32 cellular contexts compared by ENCODE assay signal in the genomic region with DNA sequence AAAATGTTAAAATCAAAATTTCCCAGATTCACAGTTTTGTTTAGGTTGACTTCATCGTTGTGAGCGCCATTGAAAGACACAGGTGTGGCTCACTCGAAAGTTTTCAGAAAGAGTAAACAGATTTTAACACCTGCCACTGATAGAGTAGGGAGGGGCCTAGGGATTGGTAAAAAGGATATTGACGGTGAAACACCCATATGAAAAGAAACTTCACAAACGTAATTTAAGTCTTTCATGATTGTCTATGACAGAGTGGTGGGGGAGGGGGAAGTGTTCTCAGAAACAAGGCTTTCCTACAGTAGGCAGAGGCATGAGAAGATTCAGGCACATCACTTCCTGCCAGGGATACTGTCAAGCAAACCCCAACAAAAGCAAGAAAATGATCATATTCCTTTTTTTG.
A peak's percentile ranks its signal among the peaks of the same experiment; 100 is the strongest.
DNase-seq lines count a peak whose midpoint lies in the region; ATAC-seq and TF ChIP-seq lines count a peak whose summit lies in the region.
"Had no signal": no experiment of that assay in that cellular context is flagged by ENCODE, and none has a peak within 500 bp of the region (broad histone marks: within the 10 kb centered on the region; RNA-seq: fewer than 3 reads in every experiment).

No MANE protein-coding gene starts in this region.

- H3K9me3 ChIP-seq in esophagus squamous epithelium (no peaks in the 10 kb centered on the region), smooth muscle cell (replicated peaks; ENCODE audit: low read depth) (no peaks in the 10 kb centered on the region)
- H3K9me3 ChIP-seq: BLaER1, gastroesophageal sphincter, spleen, upper lobe of left lung had no signal

- no peaks in the 10 kb centered on the region for H3K27me3 ChIP-seq in esophagus squamous epithelium
- no peaks in the 10 kb centered on the region for H3K27me3 ChIP-seq in smooth muscle cell (ENCODE audit: low read depth)
- H3K27me3 ChIP-seq: BLaER1, gastroesophageal sphincter, hepatocyte, spleen, upper lobe of left lung had no signal

- TF ChIP-seq CTCF in activated CD8-positive, alpha-beta T cell treated with anti-CD3 and anti-CD28 coated beads for 36 hours (IDR thresholded peaks at IDR 0.05): no peak
- TF ChIP-seq CTCF in esophagus squamous epithelium (IDR thresholded peaks at IDR 0.05) (no peak), smooth muscle cell (IDR thresholded peaks at IDR 0.05; ENCODE audit: borderline replicate concordance, insufficient read depth, poor library complexity, severe bottlenecking) (no peak)

- peak; percentile 54 for DNase-seq in activated CD8-positive, alpha-beta T cell treated with anti-CD3 and anti-CD28 coated beads for 36 hours
- no peak for DNase-seq in activated CD8-positive, alpha-beta T cell treated with anti-CD3 and anti-CD28 coated beads, Interleukin-2, amount 10 ng/mL, durations not matched to agents 7 days and 5 days
- DNase-seq in NCI-H146 treated with DMSO at 0.1 percent for 48 hours (lab: John Stamatoyannopoulos, UW; ENCODE audit: unreplicated experiment) (peak; percentile 48), esophagus squamous epithelium (lab: John Stamatoyannopoulos, UW) (no peak), smooth muscle cell (lab: John Stamatoyannopoulos, UW; ENCODE audit: unreplicated experiment) (no peak)
- DNase-seq in activated effector memory CD4-positive, alpha-beta T cell treated with anti-CD3 and anti-CD28 coated beads, Interleukin-2, amount 50 U/mL, for 16 hours: no peak
- DNase-seq: activated CD4-positive, alpha-beta T cell treated with anti-CD3 and anti-CD28 coated beads, Interleukin-2, amount 50 U/mL, for 1 hour; activated CD8-positive, alpha-beta memory T cell treated with anti-CD3 and anti-CD28 coated beads, Interleukin-2, amount 50 U/mL, for 4 hours; Calu3; DND-41; GM23248; left cardiac atrium; NCI-H1048; NCI-H2081; NCI-H510A; NK-92 treated with Interleukin-12 subunit alpha and Interleukin-12 subunit beta, amount 100 ng/mL, for 24 hours; PC-9; posterior cingulate gyrus; right cardiac atrium; SHP77 treated with DMSO at 0.1 percent for 48 hours; spleen; stimulated activated CD4-positive, alpha-beta T cell treated with anti-CD3 and anti-CD28 coated beads, Interleukin-2, amount 100 ng/mL, for 48 hours; substantia nigra; upper lobe of left lung had no signal

- peaks cover 17% of the 10 kb centered on the region for H3K4me1 Mint-ChIP-seq in activated CD8-positive, alpha-beta T cell treated with anti-CD3 and anti-CD28 coated beads for 36 hours (ENCODE audit: low read depth)
- peaks cover 14% of the 10 kb centered on the region for H3K4me1 Mint-ChIP-seq in activated CD8-positive, alpha-beta T cell treated with anti-CD3 and anti-CD28 coated beads, Interleukin-2, amount 10 ng/mL, durations not matched to agents 7 days and 5 days (ENCODE audit: low read depth)
- H3K4me1 Mint-ChIP-seq: central memory CD8-positive, alpha-beta T cell; memory B cell had no signal

- H3K4me3 Mint-ChIP-seq in activated CD8-positive, alpha-beta T cell treated with anti-CD3 and anti-CD28 coated beads for 36 hours: no peak overlapping the region
- no peak overlapping the region for H3K4me3 Mint-ChIP-seq in activated CD8-positive, alpha-beta T cell treated with anti-CD3 and anti-CD28 coated beads, Interleukin-2, amount 10 ng/mL, durations not matched to agents 7 days and 5 days
- H3K4me3 Mint-ChIP-seq: central memory CD8-positive, alpha-beta T cell; memory B cell; T-helper 2 cell treated with Interferon-gamma antibody and Interleukin-4, amounts not matched to agents 5 μg/mL and 100 μg/mL, for 36 hours had no signal

- POLR2A ChIA-PET in activated CD8-positive, alpha-beta T cell treated with anti-CD3 and anti-CD28 coated beads for 36 hours (lab: Charles Lee): interaction anchor here (0.7 to 1.4 kb wide), 2 partner anchors 180 to 206 kb away, joined by 3 to 6 read pairs; no protein-coding TSS in a partner anchor
- POLR2A ChIA-PET in activated CD8-positive, alpha-beta T cell treated with anti-CD3 and anti-CD28 coated beads, Interleukin-2, amount 10 ng/mL, durations not matched to agents 7 days and 5 days (lab: Charles Lee): no interaction called here

- H3K27ac Mint-ChIP-seq in activated CD8-positive, alpha-beta T cell treated with anti-CD3 and anti-CD28 coated beads for 36 hours: no peak overlapping the region
- no peak overlapping the region for H3K27ac Mint-ChIP-seq in activated CD8-positive, alpha-beta T cell treated with anti-CD3 and anti-CD28 coated beads, Interleukin-2, amount 10 ng/mL, durations not matched to agents 7 days and 5 days
- H3K27ac Mint-ChIP-seq: activated T-helper 2 cell treated with anti-CD3 and anti-CD28 coated beads, Interferon-gamma antibody, Interleukin-2, Interleukin-4, amounts not matched to agents 10 μg/mL and 5 μg/mL and 100 μg/mL, durations not matched to agents 14 hours and 24 hours and 36 hours; memory B cell; T-helper 2 cell treated with Interferon-gamma antibody and Interleukin-4, amounts not matched to agents 5 μg/mL and 100 μg/mL, for 36 hours had no signal

- no peak overlapping the region for H3K9ac ChIP-seq in smooth muscle cell (ENCODE audit: low read depth)
- H3K9ac ChIP-seq: BLaER1, GM23248 had no signal

- no peak overlapping the region for H3K4me3 ChIP-seq in esophagus squamous epithelium
- H3K4me3 ChIP-seq in smooth muscle cell: no peak overlapping the region
- H3K4me3 ChIP-seq: BLaER1, gastroesophageal sphincter, GM23248, hepatocyte, PC-9, spleen, upper lobe of left lung had no signal

- H3K27ac ChIP-seq in esophagus squamous epithelium (peak overlapping the region in 3 of 4 donors; percentile 60 to 86 (median 71)), smooth muscle cell (ENCODE audit: low read depth) (no peak overlapping the region)
- H3K27ac ChIP-seq: BLaER1, gastroesophageal sphincter, GM23248, hepatocyte, PC-9, spleen, upper lobe of left lung had no signal

- no peak overlapping the region for H2AFZ ChIP-seq in smooth muscle cell (ENCODE audit: low read depth)
- H2AFZ ChIP-seq: GM23248, hepatocyte, PC-9 had no signal

- TF ChIP-seq POLR2A in esophagus squamous epithelium (IDR thresholded peaks at IDR 0.05): no peak

- ATAC-seq in activated CD8-positive, alpha-beta T cell treated with anti-CD3 and anti-CD28 coated beads for 36 hours: peak; percentile 64
- no peak for ATAC-seq in activated CD8-positive, alpha-beta T cell treated with anti-CD3 and anti-CD28 coated beads, Interleukin-2, amount 10 ng/mL, durations not matched to agents 7 days and 5 days
- ATAC-seq in GM19455 (IDR thresholded peaks at IDR 0.05; ENCODE audit: unreplicated experiment): peak; percentile 49
- ATAC-seq: gastroesophageal sphincter, left cardiac atrium, right cardiac atrium had no signal

- no peaks in the 10 kb centered on the region for H3K36me3 ChIP-seq in esophagus squamous epithelium
- no peaks in the 10 kb centered on the region for H3K36me3 ChIP-seq in smooth muscle cell (ENCODE audit: low read depth)
- H3K36me3 ChIP-seq: BLaER1, gastroesophageal sphincter, spleen, upper lobe of left lung had no signal

- H3K4me1 ChIP-seq in esophagus squamous epithelium (peaks cover 4 to 67% (median 5%) of the 10 kb centered on the region in 3 donors), smooth muscle cell (ENCODE audit: low read depth) (no peaks in the 10 kb centered on the region)
- H3K4me1 ChIP-seq: BLaER1, upper lobe of left lung had no signal

- H3K9me3 Mint-ChIP-seq in activated CD8-positive, alpha-beta T cell treated with anti-CD3 and anti-CD28 coated beads for 36 hours: no peaks in the 10 kb centered on the region
- no peaks in the 10 kb centered on the region for H3K9me3 Mint-ChIP-seq in activated CD8-positive, alpha-beta T cell treated with anti-CD3 and anti-CD28 coated beads, Interleukin-2, amount 10 ng/mL, durations not matched to agents 7 days and 5 days (ENCODE audit: insufficient read depth)
- H3K9me3 Mint-ChIP-seq: activated T-helper 2 cell treated with anti-CD3 and anti-CD28 coated beads, Interferon-gamma antibody, Interleukin-2, Interleukin-4, amounts not matched to agents 10 μg/mL and 5 μg/mL and 100 μg/mL, durations not matched to agents 14 hours and 24 hours and 36 hours; central memory CD8-positive, alpha-beta T cell; memory B cell; T-helper 2 cell treated with Interferon-gamma antibody and Interleukin-4, amounts not matched to agents 5 μg/mL and 100 μg/mL, for 36 hours had no signal

- no peak overlapping the region for H3K4me2 ChIP-seq in smooth muscle cell
- H3K4me2 ChIP-seq: BLaER1, hepatocyte, PC-9 had no signal

- H3K36me3 Mint-ChIP-seq in activated CD8-positive, alpha-beta T cell treated with anti-CD3 and anti-CD28 coated beads for 36 hours (ENCODE audit: low read depth): no peaks in the 10 kb centered on the region
- no peaks in the 10 kb centered on the region for H3K36me3 Mint-ChIP-seq in activated CD8-positive, alpha-beta T cell treated with anti-CD3 and anti-CD28 coated beads, Interleukin-2, amount 10 ng/mL, durations not matched to agents 7 days and 5 days (ENCODE audit: low read depth)
- H3K36me3 Mint-ChIP-seq: memory B cell had no signal

- 65 to 73% methylated on average over 5 of the region's 5 CpGs for WGBS in esophagus squamous epithelium, 2 donors
- 83% methylated on average over 5 of the region's 5 CpGs for WGBS in smooth muscle cell (ENCODE audit: low lambda C conversion rate)

- no peaks in the 10 kb centered on the region for H3K27me3 Mint-ChIP-seq in activated CD8-positive, alpha-beta T cell treated with anti-CD3 and anti-CD28 coated beads for 36 hours
- no peaks in the 10 kb centered on the region for H3K27me3 Mint-ChIP-seq in activated CD8-positive, alpha-beta T cell treated with anti-CD3 and anti-CD28 coated beads, Interleukin-2, amount 10 ng/mL, durations not matched to agents 7 days and 5 days (ENCODE audit: low read depth)
- H3K27me3 Mint-ChIP-seq: central memory CD8-positive, alpha-beta T cell had no signal

- CTCF ChIA-PET in activated CD8-positive, alpha-beta T cell treated with anti-CD3 and anti-CD28 coated beads for 36 hours (lab: Charles Lee): interaction anchor here (0.7 to 10.9 kb wide), 20 partner anchors 10 to 308 kb away, joined by 3 to 111 read pairs (median 7); no protein-coding TSS in a partner anchor
- CTCF ChIA-PET in activated CD8-positive, alpha-beta T cell treated with anti-CD3 and anti-CD28 coated beads, Interleukin-2, amount 10 ng/mL, durations not matched to agents 7 days and 5 days (lab: Charles Lee): interaction anchor here (1.0 to 8.6 kb wide), 20 partner anchors 9 to 435 kb away, joined by 3 to 92 read pairs (median 11); no protein-coding TSS in a partner anchor

- H4K20me1 ChIP-seq in smooth muscle cell (ENCODE audit: low read depth): no peaks in the 10 kb centered on the region
- H4K20me1 ChIP-seq: BLaER1 had no signal

- intact Hi-C loops in activated CD8-positive, alpha-beta T cell treated with anti-CD3 and anti-CD28 coated beads for 36 hours (cut with micrococcal nuclease): no loop called here
- intact Hi-C loops in esophagus squamous epithelium (cut with DNase I): no loop called here

- H3F3A ChIP-seq in smooth muscle cell (ENCODE audit: low read depth): no peaks in the 10 kb centered on the region

- no peaks in the 10 kb centered on the region for H3K79me2 ChIP-seq in smooth muscle cell (ENCODE audit: low read depth)
- H3K79me2 ChIP-seq: hepatocyte had no signal

Comparison
In these comparisons a context has a peak if more than half of its experiments do, and no peak if none do; other contexts are left out.
1. DNase-seq: peak in activated CD8-positive, alpha-beta T cell treated with anti-CD3 and anti-CD28 coated beads for 36 hours (single experiment) and NCI-H146 treated with DMSO at 0.1 percent for 48 hours (single experiment); none in activated CD8-positive, alpha-beta T cell treated with anti-CD3 and anti-CD28 coated beads, Interleukin-2, amount 10 ng/mL, durations not matched to agents 7 days and 5 days (single experiment), esophagus squamous epithelium (single experiment), smooth muscle cell (single experiment) and activated effector memory CD4-positive, alpha-beta T cell treated with anti-CD3 and anti-CD28 coated beads, Interleukin-2, amount 50 U/mL, for 16 hours (single experiment).